12 cellular contexts compared by ENCODE assay signal in genomic region chr3:158094917-158095301, GRCh38. TPM values are rescaled to one million over a fixed set of nuclear protein-coding genes. Genes with fewer than 3 reads are reported as not detected.
DNase-seq lines count a peak whose midpoint lies in the region; ATAC-seq and TF ChIP-seq lines count a peak whose summit lies in the region.
"Had no signal": no experiment of that assay in that cellular context is flagged by ENCODE, and none has a peak within 500 bp of the region (broad histone marks: within the 10 kb centered on the region; RNA-seq: fewer than 3 reads in every experiment).

No MANE protein-coding gene starts in this region.

- H3K27ac Mint-ChIP-seq in glutamatergic neuron (ENCODE audit: unreplicated experiment), result no peak overlapping the region

- CTCF ChIA-PET in HEK293T (lab: Yijun Ruan, JAX), result no interaction called here

- DNase-seq in GM06990 (ENCODE audit: extremely low read depth, insufficient read length), result peak; percentile 51
- DNase-seq in GM20000 (ENCODE audit: low spot score), result peak; percentile 69
- peak; percentile 26 for DNase-seq in glutamatergic neuron
- no peak for DNase-seq in HEK293T (ENCODE audit: extremely low spot score)
- DNase-seq in Ammon's horn (ENCODE audit: low spot score), result no peak
- DNase-seq in activated T-cell treated with anti-CD3 and anti-CD28 coated beads, Interleukin-2, amount 50 U/mL, for 1 hour, result no peak
- DNase-seq: ACHN; activated effector memory CD4-positive, alpha-beta T cell treated with Interleukin-2 at 50 U/mL for 16 hours had no signal

- H3K4me3 ChIP-seq in GM06990 (replicated peaks; ENCODE audit: low read depth, low read length), result peak overlapping the region; percentile 56
- H3K4me3 ChIP-seq: skin epidermis had no signal

- peaks cover 36% of the 10 kb centered on the region for H3K4me1 Mint-ChIP-seq in glutamatergic neuron (ENCODE audit: low read depth, unreplicated experiment)

- peak overlapping the region; percentile 76 for H3K4me3 Mint-ChIP-seq in glutamatergic neuron (ENCODE audit: unreplicated experiment)

- H3K36me3 Mint-ChIP-seq in glutamatergic neuron (ENCODE audit: unreplicated experiment), result peaks cover 18% of the 10 kb centered on the region

- POLR2A ChIA-PET in HEK293T (lab: Yijun Ruan, JAX), result no interaction called here

- peaks cover 14% of the 10 kb centered on the region for H3K27me3 Mint-ChIP-seq in glutamatergic neuron (ENCODE audit: unreplicated experiment)

- H3K27me3 ChIP-seq in GM06990 (replicated peaks; ENCODE audit: control insufficient read depth, insufficient read depth, low read length), result no peaks in the 10 kb centered on the region; the same call in 1 of the 2 replicates

- peaks cover 13% of the 10 kb centered on the region for H3K9me3 Mint-ChIP-seq in glutamatergic neuron (ENCODE audit: unreplicated experiment)

- ATAC-seq in HG03095 (IDR thresholded peaks at IDR 0.05; ENCODE audit: unreplicated experiment), result peak; percentile 2
- no peak for ATAC-seq in SK-N-SH treated with all-trans-retinoic acid at 6 μM for 48 hours

- H3K36me3 ChIP-seq in GM06990 (ENCODE audit: control insufficient read depth, insufficient read depth, low read length), result no peaks in the 10 kb centered on the region

- no peak for TF ChIP-seq CTCF in GM06990 (IDR thresholded peaks at IDR 0.05; ENCODE audit: insufficient read depth, low read length, poor library complexity, severe bottlenecking)
- TF ChIP-seq CTCF in GM20000 (IDR thresholded peaks at IDR 0.05; ENCODE audit: extremely low read depth, missing control alignments), result no peak
- TF ChIP-seq CTCF in glutamatergic neuron (IDR thresholded peaks at IDR 0.05; ENCODE audit: partially characterized antibody, unreplicated experiment), result no peak

TF ChIP-seq in HEK293T, 16 proteins besides CTCF, POLR2A, EP300 and RAD21:
- TF ChIP-seq FOXK2 (IDR thresholded peaks at IDR 0.05), result no peak
- TF ChIP-seq FOXM1 (IDR thresholded peaks at IDR 0.05; ENCODE audit: borderline replicate concordance), result no peak
- no peak for TF ChIP-seq ARNT (IDR thresholded peaks at IDR 0.05)
- no peak for TF ChIP-seq FOXA1 (IDR thresholded peaks at IDR 0.05)
- no peak for TF ChIP-seq TARDBP (IDR thresholded peaks at IDR 0.05)
- TF ChIP-seq L3MBTL2 (conservative IDR thresholded peaks at IDR 0.05), result no peak
- no peak for TF ChIP-seq SP1 (IDR thresholded peaks at IDR 0.05)
- TF ChIP-seq LEF1 (IDR thresholded peaks at IDR 0.05; ENCODE audit: borderline replicate concordance), result no peak
- TF ChIP-seq BHLHE40 (IDR thresholded peaks at IDR 0.05; ENCODE audit: borderline replicate concordance), result no peak

TF ChIP-seq in SK-N-SH treated with all-trans-retinoic acid at 6 μM for 48 hours, 23 proteins besides CTCF, POLR2A, EP300 and RAD21:
- TF ChIP-seq CSDC2 (CRISPR knock-in tag; IDR thresholded peaks at IDR 0.05) (no peak), ZFP3 (CRISPR knock-in tag; IDR thresholded peaks at IDR 0.05) (no peak), RARB (CRISPR knock-in tag; IDR thresholded peaks at IDR 0.05) (no peak), PATZ1 (CRISPR knock-in tag; IDR thresholded peaks at IDR 0.05; ENCODE audit: borderline replicate concordance) (no peak), TOX (CRISPR knock-in tag; IDR thresholded peaks at IDR 0.05; ENCODE audit: borderline replicate concordance) (no peak)
TF ChIP-seq in SK-N-SH treated with all-trans-retinoic acid at 6 μM for 48 hours: peak in this region for 0.

RNA-seq across cellular contexts. Expression of gene SHOX2, which starts 11.3 kb away (rescaled TPM):
- total RNA-seq in glutamatergic neuron (ENCODE audit: unreplicated experiment), result 264 TPM
- total RNA-seq: frontal cortex had no signal

RNA-seq across cellular contexts. Expression of gene RSRC1, which starts 15.0 kb away (rescaled TPM):
- 93.9 TPM for total RNA-seq in glutamatergic neuron (ENCODE audit: unreplicated experiment)

Comparison
In these comparisons a context has a peak if more than half of its experiments do, and no peak if none do; other contexts are left out.
1. DNase-seq: peak in GM06990 (single experiment), GM20000 (single experiment) and glutamatergic neuron (single experiment); none in HEK293T (single experiment), Ammon's horn (single experiment) and activated T-cell treated with anti-CD3 and anti-CD28 coated beads, Interleukin-2, amount 50 U/mL, for 1 hour (single experiment).